Comparison of ENCODE assay signal across 28 cellular contexts in genomic region chr2:152359573-152360363, GRCh38. TPM values are rescaled to one million over a fixed set of nuclear protein-coding genes. Genes with fewer than 3 reads are reported as not detected.
A peak's percentile ranks its signal among the peaks of the same experiment; 100 is the strongest.
DNase-seq lines count a peak whose midpoint lies in the region; ATAC-seq and TF ChIP-seq lines count a peak whose summit lies in the region.
"Had no signal": no experiment of that assay in that cellular context is flagged by ENCODE, and none has a peak within 500 bp of the region (broad histone marks: within the 10 kb centered on the region; RNA-seq: fewer than 3 reads in every experiment).

No MANE protein-coding gene starts in this region.

- H3K9me3 Mint-ChIP-seq in nephron progenitor cell = no peaks in the 10 kb centered on the region
- H3K9me3 Mint-ChIP-seq: activated naive CD8-positive, alpha-beta T cell treated with anti-CD3 and anti-CD28 coated beads for 36 hours; dendritic cell treated with granulocyte-macrophage colony-stimulating factor and Interleukin-4, amounts not matched to agents 40 ng/mL and 50 ng/mL, for 4 days; endodermal cell; H9 had no signal

- peak overlapping the region; percentile 53 for H3K27ac Mint-ChIP-seq in nephron progenitor cell
- H3K27ac Mint-ChIP-seq: activated naive CD8-positive, alpha-beta T cell treated with anti-CD3 and anti-CD28 coated beads for 36 hours; dendritic cell treated with granulocyte-macrophage colony-stimulating factor and Interleukin-4, amounts not matched to agents 40 ng/mL and 50 ng/mL, for 4 days; endodermal cell; H9; memory B cell; T-cell had no signal

- H3K27me3 Mint-ChIP-seq in nephron progenitor cell (ENCODE audit: low read depth, poor library complexity) = no peaks in the 10 kb centered on the region
- H3K27me3 Mint-ChIP-seq: dendritic cell treated with granulocyte-macrophage colony-stimulating factor and Interleukin-4, amounts not matched to agents 40 ng/mL and 50 ng/mL, for 4 days; memory B cell had no signal

- DNase-seq in fibroblast of lung (ENCODE audit: low read depth in 2 of 2) = peak; percentile 30 to 52
- no peak for DNase-seq in nephron progenitor cell
- no peak for DNase-seq in NCI-H1694 treated with DMSO at 0.1 percent for 48 hours (lab: John Stamatoyannopoulos, UW)
- DNase-seq in SHP77 (lab: John Stamatoyannopoulos, UW) = no peak
- DNase-seq in HUDEP-2 (lab: John Stamatoyannopoulos, UW; ENCODE audit: unreplicated experiment in 76 of 76) = no peak
- no peak for DNase-seq in activated T-cell treated with anti-CD3 and anti-CD28 coated beads, Interleukin-2, amount 50 U/mL, for 1 hour
- DNase-seq: activated CD4-positive, CD25-positive, alpha-beta regulatory T cell; activated gamma-delta T cell; activated naive CD8-positive, alpha-beta T cell treated with anti-CD3 and anti-CD28 coated beads for 36 hours; activated T-cell treated with anti-CD3 and anti-CD28 coated beads, Interleukin-2, amount 50 U/mL, for 4 hours; EL; endodermal cell; foreskin melanocyte; H9; KBM-7; NCI-H1092; NCI-H187 treated with DMSO at 0.1 percent for 48 hours; NCI-H2171; NCI-H510A; stimulated activated CD4-positive, alpha-beta T cell treated with anti-CD3 and anti-CD28 coated beads, Interleukin-4, amount 100 ng/mL, for 1 hour; T-cell; trophoblast cell had no signal

- ATAC-seq in GM18868 (IDR thresholded peaks at IDR 0.05; ENCODE audit: unreplicated experiment) (peak; percentile 56), HG03280 (IDR thresholded peaks at IDR 0.05; ENCODE audit: unreplicated experiment) (peak; percentile 57)
- ATAC-seq: activated T-cell treated with anti-CD3 and anti-CD28 coated beads, Interleukin-2, amount 50 U/mL, for 4 hours; T-cell had no signal

- no peak overlapping the region for H2AFZ ChIP-seq in fibroblast of lung (ENCODE audit: low read length)

- no peak overlapping the region for H3K4me3 ChIP-seq in fibroblast of lung (replicated peaks in 1 of 4; ENCODE audit: control extremely low read depth in 1 of 4, insufficient read depth in 1 of 4, low read depth in 3 of 4, low read length in 4 of 4)
- H3K4me3 ChIP-seq: ascending aorta had no signal

- TF ChIP-seq CTCF in fibroblast of lung (conservative IDR thresholded peaks at IDR 0.05 in 1 of 2, IDR thresholded peaks at IDR 0.05 in 1 of 2; ENCODE audit: low read depth in 1 of 2, low read length in 2 of 2) (no peak), nephron progenitor cell (IDR thresholded peaks at IDR 0.05) (no peak)

- H3K4me1 ChIP-seq in fibroblast of lung (ENCODE audit: control insufficient read depth, extremely low read depth, insufficient read depth, low read length) = no peaks in the 10 kb centered on the region

- H3K9ac ChIP-seq in fibroblast of lung (ENCODE audit: insufficient read depth, low read length) = no peak overlapping the region

- H3K36me3 ChIP-seq in fibroblast of lung (ENCODE audit: control insufficient read depth, insufficient read depth, low read length) = no peaks in the 10 kb centered on the region

- no peaks in the 10 kb centered on the region for H3K4me1 Mint-ChIP-seq in nephron progenitor cell
- H3K4me1 Mint-ChIP-seq: activated naive CD8-positive, alpha-beta T cell treated with anti-CD3 and anti-CD28 coated beads for 36 hours; central memory CD8-positive, alpha-beta T cell; H9; memory B cell; T-cell had no signal

- no peak overlapping the region for H3K4me2 ChIP-seq in fibroblast of lung (ENCODE audit: extremely low read depth, insufficient read depth, low read length)

- peaks cover 33% of the 10 kb centered on the region for H3K36me3 Mint-ChIP-seq in nephron progenitor cell (ENCODE audit: low read depth)
- H3K36me3 Mint-ChIP-seq: activated naive CD8-positive, alpha-beta T cell treated with anti-CD3 and anti-CD28 coated beads for 36 hours; memory B cell; T-cell had no signal

- no peak overlapping the region for H3K4me3 Mint-ChIP-seq in nephron progenitor cell
- H3K4me3 Mint-ChIP-seq: activated naive CD8-positive, alpha-beta T cell treated with anti-CD3 and anti-CD28 coated beads for 36 hours; activated T-cell treated with anti-CD3 and anti-CD28 coated beads, Interleukin-2, amount 50 U/mL, for 4 hours; central memory CD8-positive, alpha-beta T cell; dendritic cell treated with granulocyte-macrophage colony-stimulating factor and Interleukin-4, amounts not matched to agents 40 ng/mL and 50 ng/mL, for 4 days; endodermal cell; H9; memory B cell; T-cell had no signal

- no peaks in the 10 kb centered on the region for H4K20me1 ChIP-seq in fibroblast of lung (ENCODE audit: control insufficient read depth, extremely low read depth, insufficient read depth, low read length)

- peaks cover 1% of the 10 kb centered on the region for H3K79me2 ChIP-seq in fibroblast of lung (ENCODE audit: control insufficient read depth, insufficient read depth, low read length)

- no peaks in the 10 kb centered on the region for H3K27me3 ChIP-seq in fibroblast of lung (ENCODE audit: control insufficient read depth, insufficient read depth, low read length)
- H3K27me3 ChIP-seq: ascending aorta had no signal

- no peaks in the 10 kb centered on the region for H3K9me3 ChIP-seq in fibroblast of lung (ENCODE audit: control insufficient read depth, insufficient read depth, low read depth, low read length)
- H3K9me3 ChIP-seq: ascending aorta had no signal

- H3K27ac ChIP-seq in fibroblast of lung (ENCODE audit: insufficient read depth, low read length) = no peak overlapping the region
- H3K27ac ChIP-seq: ascending aorta had no signal

RNA-seq across cellular contexts. Expression of gene FMNL2, which starts 24.8 kb away (rescaled TPM):
- 25.4 and 30.2 TPM in 2 replicates for total RNA-seq in fibroblast of lung
- 12.0 and 23.2 TPM in 2 replicates for polyA plus RNA-seq in fibroblast of lung
- polyA plus RNA-seq in fibroblast of lung (2012) = 9.6 and 17.0 TPM in 2 replicates
- 2.4 and 2.9 TPM in 2 replicates for polyA minus RNA-seq in fibroblast of lung (ENCODE audit: low replicate concordance)

Comparison
In these comparisons a context has a peak if more than half of its experiments do, and no peak if none do; other contexts are left out.
1. DNase-seq: peak in fibroblast of lung (2 of 2); none in nephron progenitor cell (single experiment), NCI-H1694 treated with DMSO at 0.1 percent for 48 hours (single experiment), SHP77 (0 of 2), HUDEP-2 (0 of 76) and activated T-cell treated with anti-CD3 and anti-CD28 coated beads, Interleukin-2, amount 50 U/mL, for 1 hour (single experiment).